Comparison of ENCODE assay signal across 1 cellular context in the genomic region with DNA sequence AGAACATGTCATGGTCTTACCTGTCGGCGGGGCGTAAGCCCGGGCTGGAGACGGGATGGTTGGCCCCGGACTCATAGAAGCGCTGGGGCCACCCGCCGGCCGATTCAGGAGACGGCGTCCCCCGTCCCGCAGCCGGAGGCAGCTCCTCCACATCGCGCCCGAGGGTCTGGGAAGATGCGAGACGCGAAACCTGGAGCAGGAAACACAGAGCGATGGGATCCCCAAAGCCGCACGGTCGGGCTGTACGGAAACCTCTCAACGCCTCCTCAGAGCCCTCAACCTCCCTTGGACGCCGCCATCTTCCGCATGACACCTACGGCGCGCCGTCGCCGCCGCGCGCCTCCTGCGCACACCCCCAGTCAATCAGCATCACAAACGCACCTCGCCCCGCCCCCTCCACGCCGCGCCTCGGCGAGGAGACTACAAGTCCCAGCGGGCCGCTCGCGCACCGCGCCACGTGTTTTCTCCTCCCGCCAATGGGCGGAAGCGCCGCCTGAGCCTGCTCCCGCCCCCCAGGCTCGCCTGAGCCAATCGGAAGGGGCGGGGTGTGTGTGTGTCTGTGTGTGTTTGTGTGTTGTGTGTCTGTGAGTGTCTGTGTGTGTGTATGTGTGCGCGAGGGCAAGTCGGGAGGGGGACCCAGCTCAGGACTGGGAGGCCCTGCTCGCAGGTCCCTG.
TF ChIP-seq lines count a peak whose summit lies in the region.

A gene (minus strand): TSS at position 308 of the 674 bp plus-strand sequence. CDS start 155 bp downstream, at position 153.
A gene (plus strand): TSS at position 548 of the 674 bp plus-strand sequence. CDS start 57 bp downstream, at position 605.

TF ChIP-seq in IMR-90, 13 proteins besides CTCF, POLR2A, EP300 and RAD21 (continued from another document):
- TF ChIP-seq FOS (IDR thresholded peaks at IDR 0.05; ENCODE audit: low read depth, low read length) (peak; percentile 49; the same call in 1 of the 2 replicates), MAFK (IDR thresholded peaks at IDR 0.05; ENCODE audit: low read depth, low read length) (no peak), SMC3 (IDR thresholded peaks at IDR 0.05; ENCODE audit: low read depth, low read length) (no peak), CHD1 (IDR thresholded peaks at IDR 0.05; ENCODE audit: low read depth, low read length) (no peak), RCOR1 (IDR thresholded peaks at IDR 0.05; ENCODE audit: insufficient replicate concordance, low read length) (no peak), CEBPB (IDR thresholded peaks at IDR 0.05; ENCODE audit: low read depth, low read length) (no peak), BHLHE40 (IDR thresholded peaks at IDR 0.05; ENCODE audit: low read depth, low read length) (no peak), MAZ (IDR thresholded peaks at IDR 0.05; ENCODE audit: borderline replicate concordance, low read depth, low read length) (peak; percentile 95), NFE2L2 (IDR thresholded peaks at IDR 0.05; ENCODE audit: low read depth, low read length) (no peak), RFX5 (IDR thresholded peaks at IDR 0.05; ENCODE audit: low read depth, low read length) (no peak), MXI1 (IDR thresholded peaks at IDR 0.05; ENCODE audit: borderline replicate concordance, low read depth, low read length) (peak; percentile 89)
- TF ChIP-seq, protein P1, sequence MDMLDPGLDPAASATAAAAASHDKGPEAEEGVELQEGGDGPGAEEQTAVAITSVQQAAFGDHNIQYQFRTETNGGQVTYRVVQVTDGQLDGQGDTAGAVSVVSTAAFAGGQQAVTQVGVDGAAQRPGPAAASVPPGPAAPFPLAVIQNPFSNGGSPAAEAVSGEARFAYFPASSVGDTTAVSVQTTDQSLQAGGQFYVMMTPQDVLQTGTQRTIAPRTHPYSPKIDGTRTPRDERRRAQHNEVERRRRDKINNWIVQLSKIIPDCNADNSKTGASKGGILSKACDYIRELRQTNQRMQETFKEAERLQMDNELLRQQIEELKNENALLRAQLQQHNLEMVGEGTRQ (IDR thresholded peaks at IDR 0.05; ENCODE audit: low read depth, low read length), result peak; percentile 99
